ENCODE assay signal across 9 cellular contexts in the genomic region with DNA sequence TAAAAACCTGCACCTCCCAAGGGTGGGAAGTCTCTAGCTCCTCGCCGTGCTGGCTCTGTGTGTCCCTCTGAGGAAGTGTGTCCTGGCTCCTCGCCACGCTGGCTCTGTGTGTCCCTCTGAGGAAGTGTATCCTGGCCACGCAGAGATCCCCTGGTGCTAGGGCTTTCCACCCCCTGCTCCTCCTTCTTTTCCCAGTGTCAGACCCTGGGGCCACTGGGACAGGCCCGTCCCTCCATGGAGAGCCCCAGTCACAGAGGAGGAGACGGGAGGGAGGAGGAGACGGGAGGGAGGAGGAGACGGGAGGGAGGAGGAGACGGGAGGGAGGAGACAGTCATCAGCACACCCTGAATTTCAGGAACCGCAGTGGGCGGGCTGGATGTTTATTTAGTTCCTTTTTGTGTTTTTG. TPM values are rescaled to one million over a fixed set of nuclear protein-coding genes. Genes with fewer than 3 reads are reported as not detected.
DNase-seq lines count a peak whose midpoint lies in the region; ATAC-seq, FAIRE-seq and TF ChIP-seq lines count a peak whose summit lies in the region.
"Had no signal": no experiment of that assay in that cellular context is flagged by ENCODE, and none has a peak within 500 bp of the region (broad histone marks: within the 10 kb centered on the region; RNA-seq: fewer than 3 reads in every experiment).

No MANE protein-coding gene starts in this region.

- peaks cover 37 to 55% of the 10 kb centered on the region in 2 donors for H3K4me1 Mint-ChIP-seq in stimulated activated naive B cell treated with anti-CD40 and anti-IgM and Interleukin-4, amounts not matched to agents 10 μg/mL and 1 μg/mL and 100 μg/mL, for 72 hours

- peaks cover 0 to 4% of the 10 kb centered on the region in 2 donors for H3K36me3 Mint-ChIP-seq in stimulated activated naive B cell treated with anti-CD40 and anti-IgM and Interleukin-4, amounts not matched to agents 10 μg/mL and 1 μg/mL and 100 μg/mL, for 72 hours

- peak overlapping the region; percentile 98 for H3K4me2 ChIP-seq in keratinocyte (ENCODE audit: control insufficient read depth, extremely low read depth, insufficient read depth, low read depth, low read length)

- H3K79me2 ChIP-seq in keratinocyte (ENCODE audit: control insufficient read depth, insufficient read depth, low read length), result peaks cover 47% of the 10 kb centered on the region

- peak overlapping the region; percentile 89 for H3K9ac ChIP-seq in keratinocyte (ENCODE audit: control insufficient read depth, extremely low read depth, insufficient read depth, low read length)

- peak overlapping the region; percentile 67 to 95 (median 88) for H3K4me3 ChIP-seq in keratinocyte (ENCODE audit: control insufficient read depth in 2 of 3, extremely low read depth in 1 of 3, insufficient read depth in 2 of 3, low read depth in 1 of 3, low read length in 3 of 3)

- H3K36me3 ChIP-seq in keratinocyte (ENCODE audit: control insufficient read depth in 2 of 2, extremely low read depth in 1 of 2, insufficient read depth in 2 of 2, low read length in 2 of 2), result peaks cover 0 to 4% of the 10 kb centered on the region in 2 experiments

- TF ChIP-seq CTCF in keratinocyte (optimal IDR thresholded peaks at IDR 0.05 in 1 of 3, IDR thresholded peaks at IDR 0.05 in 1 of 3, conservative IDR thresholded peaks at IDR 0.05 in 1 of 3; ENCODE audit: extremely low read depth in 1 of 3, insufficient read depth in 2 of 3, low read length in 3 of 3), result no peak

- no peaks in the 10 kb centered on the region for H3K9me3 ChIP-seq in keratinocyte (ENCODE audit: control insufficient read depth, low read depth, low read length)

- peak overlapping the region; percentile 83 to 86 for H3K4me3 Mint-ChIP-seq in stimulated activated naive B cell treated with anti-CD40 and anti-IgM and Interleukin-4, amounts not matched to agents 10 μg/mL and 1 μg/mL and 100 μg/mL, for 72 hours

- dilution Hi-C loops in keratinocyte (cut with MboI; ENCODE audit: extremely low pct_ligation_motif_present, low sequenced_read_pairs), result no loop called here

- peak overlapping the region; percentile 98 for H3K27ac Mint-ChIP-seq in stimulated activated naive B cell treated with anti-CD40 and anti-IgM and Interleukin-4, amounts not matched to agents 10 μg/mL and 1 μg/mL and 100 μg/mL, for 72 hours

- FAIRE-seq in keratinocyte (lab: Jason Lieb, UNC), result no peak
- FAIRE-seq: A204.1 had no signal

- no peaks in the 10 kb centered on the region for H3K9me1 ChIP-seq in keratinocyte (ENCODE audit: control insufficient read depth, extremely low read depth, insufficient read depth, low read length)

- no peaks in the 10 kb centered on the region for H3K9me3 Mint-ChIP-seq in stimulated activated naive B cell treated with anti-CD40 and anti-IgM and Interleukin-4, amounts not matched to agents 10 μg/mL and 1 μg/mL and 100 μg/mL, for 72 hours

- peaks cover 54% of the 10 kb centered on the region for H3K4me1 ChIP-seq in keratinocyte (ENCODE audit: control insufficient read depth, extremely low read depth, insufficient read depth, low read length)

- peak overlapping the region; percentile 47 for H2AFZ ChIP-seq in keratinocyte (ENCODE audit: control insufficient read depth, low read length)

- H3K27me3 Mint-ChIP-seq in stimulated activated naive B cell treated with anti-CD40 and anti-IgM and Interleukin-4, amounts not matched to agents 10 μg/mL and 1 μg/mL and 100 μg/mL, for 72 hours, result peaks cover 20 to 21% of the 10 kb centered on the region in 2 donors

- peak; percentile 6 for DNase-seq in NCI-H2227 (lab: John Stamatoyannopoulos, UW; ENCODE audit: unreplicated experiment)
- DNase-seq in NCI-H2227 treated with DMSO at 0.1 percent for 48 hours (lab: John Stamatoyannopoulos, UW), result no peak
- peak; percentile 56 for DNase-seq in astrocyte of the hippocampus (ENCODE audit: low read depth, low spot score)
- DNase-seq in keratinocyte (ENCODE audit: low read depth, low spot score), result peak; percentile 49
- DNase-seq in stimulated activated naive B cell treated with anti-CD40 and anti-IgM and Interleukin-4, amounts not matched to agents 10 μg/mL and 1 μg/mL and 100 μg/mL, for 72 hours, result no peak
- DNase-seq in activated CD4-positive, alpha-beta T cell treated with anti-CD3 and anti-CD28 coated beads for 48 hours, result no peak
- no peak for DNase-seq in DMS 273 (lab: John Stamatoyannopoulos, UW; ENCODE audit: unreplicated experiment)

- no peaks in the 10 kb centered on the region for H3K27me3 ChIP-seq in keratinocyte (ENCODE audit: control insufficient read depth, extremely low read depth, insufficient read depth, low read length)

- no peaks in the 10 kb centered on the region for H4K20me1 ChIP-seq in keratinocyte (ENCODE audit: control insufficient read depth, extremely low read depth, insufficient read depth, low read length)

- peak overlapping the region; percentile 95 for H3K27ac ChIP-seq in keratinocyte (ENCODE audit: control insufficient read depth, insufficient read depth, low read length)

- peak; percentile 30 for ATAC-seq in HG03439 (IDR thresholded peaks at IDR 0.05; ENCODE audit: unreplicated experiment)
- peak; percentile 51 to 56 for ATAC-seq in stimulated activated naive B cell treated with anti-CD40 and anti-IgM and Interleukin-4, amounts not matched to agents 10 μg/mL and 1 μg/mL and 100 μg/mL, for 72 hours (replicated peaks)

RNA-seq across cellular contexts. Expression of gene HGFAC, which starts 53.8 kb away (rescaled TPM):
- not detected in 3 replicates for polyA plus RNA-seq in keratinocyte
- not detected for polyA plus RNA-seq in keratinocyte (2011; ENCODE audit: low read depth)
- polyA plus RNA-seq in keratinocyte (2011; cell fraction: cytosol; rRNA removed), result not detected in 2 replicates
- not detected in 2 replicates for polyA plus RNA-seq in keratinocyte (2011; cell fraction: nucleus; rRNA removed)
- polyA plus RNA-seq in keratinocyte (2012; ENCODE audit: low replicate concordance), result not detected in 2 replicates
- polyA minus RNA-seq in keratinocyte, result not detected in 3 replicates
- polyA minus RNA-seq in keratinocyte (2011; cell fraction: cytosol; rRNA and poly(A)+ RNA removed), result not detected
- polyA minus RNA-seq in keratinocyte (2011; cell fraction: nucleus; rRNA and poly(A)+ RNA removed), result not detected in 2 replicates

Comparison
In these comparisons a context has a peak if more than half of its experiments do, and no peak if none do; other contexts are left out.
1. DNase-seq: peak in NCI-H2227 (single experiment), astrocyte of the hippocampus (single experiment) and keratinocyte (single experiment); none in NCI-H2227 treated with DMSO at 0.1 percent for 48 hours (single experiment), stimulated activated naive B cell treated with anti-CD40 and anti-IgM and Interleukin-4, amounts not matched to agents 10 μg/mL and 1 μg/mL and 100 μg/mL, for 72 hours (single experiment), activated CD4-positive, alpha-beta T cell treated with anti-CD3 and anti-CD28 coated beads for 48 hours (single experiment) and DMS 273 (single experiment).